In genomic region chr9:7906783-7907182, GRCh38 we compare ENCODE assay signal across 21 cellular contexts.
"Had no signal": no experiment of that assay in that cellular context is flagged by ENCODE, and none has a peak within 500 bp of the region (broad histone marks: within the 10 kb centered on the region; RNA-seq: fewer than 3 reads in every experiment).

No MANE protein-coding gene starts in this region.

- H3K27me3 Mint-ChIP-seq: activated CD4-positive, alpha-beta memory T cell treated with anti-CD3 and anti-CD28 coated beads for 36 hours; activated CD4-positive, alpha-beta T cell treated with anti-CD3 and anti-CD28 coated beads, Interleukin-2, amount 10 ng/mL, durations not matched to agents 7 days and 5 days; T-cell had no signal

- H3K9me3 Mint-ChIP-seq: activated CD4-positive, alpha-beta memory T cell treated with anti-CD3 and anti-CD28 coated beads for 36 hours; activated CD4-positive, alpha-beta T cell treated with anti-CD3 and anti-CD28 coated beads, Interleukin-2, amount 10 ng/mL, durations not matched to agents 7 days and 5 days; activated naive CD4-positive, alpha-beta T cell treated with anti-CD3 and anti-CD28 coated beads, Interleukin-2, amount 50 U/mL, for 24 hours; T-cell had no signal

- ATAC-seq: T-cell had no signal

- H3K27ac Mint-ChIP-seq: activated CD4-positive, alpha-beta memory T cell treated with anti-CD3 and anti-CD28 coated beads for 36 hours; activated CD4-positive, alpha-beta T cell treated with anti-CD3 and anti-CD28 coated beads, Interleukin-2, amount 10 ng/mL, durations not matched to agents 7 days and 5 days; activated naive CD4-positive, alpha-beta T cell treated with anti-CD3 and anti-CD28 coated beads, Interleukin-2, amount 50 U/mL, for 24 hours; T-cell had no signal

- H3K36me3 Mint-ChIP-seq: activated CD4-positive, alpha-beta memory T cell treated with anti-CD3 and anti-CD28 coated beads for 36 hours; activated naive CD4-positive, alpha-beta T cell treated with anti-CD3 and anti-CD28 coated beads, Interleukin-2, amount 50 U/mL, for 24 hours; T-cell had no signal

- DNase-seq: activated CD4-positive, alpha-beta memory T cell treated with anti-CD3 and anti-CD28 coated beads for 36 hours; activated CD4-positive, alpha-beta T cell treated with anti-CD3 and anti-CD28 coated beads, Interleukin-2, amount 10 ng/mL, durations not matched to agents 7 days and 5 days; activated CD4-positive, CD25-positive, alpha-beta regulatory T cell; activated CD8-positive, alpha-beta memory T cell treated with anti-CD3 and anti-CD28 coated beads for 24 hours; activated T-cell treated with anti-CD3 and anti-CD28 coated beads, Interleukin-2, amount 50 U/mL, for 48 hours; central memory CD4-positive, alpha-beta T cell; IMR-90; Kasumi-1; KBM-7; NCI-H1048; NCI-H146; NCI-H1930; NCI-H2171; NCI-H2227 treated with DMSO at 0.1 percent for 48 hours; NCI-H446 treated with DMSO at 0.1 percent for 48 hours; NCI-H526; NCI-H82; SHP77 treated with DMSO at 0.1 percent for 48 hours; T-cell had no signal

- H3K27ac ChIP-seq: VCaP had no signal

- H3K4me3 Mint-ChIP-seq: activated CD4-positive, alpha-beta memory T cell treated with anti-CD3 and anti-CD28 coated beads for 36 hours; activated CD4-positive, alpha-beta T cell treated with anti-CD3 and anti-CD28 coated beads, Interleukin-2, amount 10 ng/mL, durations not matched to agents 7 days and 5 days; activated naive CD4-positive, alpha-beta T cell treated with anti-CD3 and anti-CD28 coated beads, Interleukin-2, amount 50 U/mL, for 24 hours; T-cell had no signal
